24 cellular contexts compared by ENCODE assay signal in the genomic region with DNA sequence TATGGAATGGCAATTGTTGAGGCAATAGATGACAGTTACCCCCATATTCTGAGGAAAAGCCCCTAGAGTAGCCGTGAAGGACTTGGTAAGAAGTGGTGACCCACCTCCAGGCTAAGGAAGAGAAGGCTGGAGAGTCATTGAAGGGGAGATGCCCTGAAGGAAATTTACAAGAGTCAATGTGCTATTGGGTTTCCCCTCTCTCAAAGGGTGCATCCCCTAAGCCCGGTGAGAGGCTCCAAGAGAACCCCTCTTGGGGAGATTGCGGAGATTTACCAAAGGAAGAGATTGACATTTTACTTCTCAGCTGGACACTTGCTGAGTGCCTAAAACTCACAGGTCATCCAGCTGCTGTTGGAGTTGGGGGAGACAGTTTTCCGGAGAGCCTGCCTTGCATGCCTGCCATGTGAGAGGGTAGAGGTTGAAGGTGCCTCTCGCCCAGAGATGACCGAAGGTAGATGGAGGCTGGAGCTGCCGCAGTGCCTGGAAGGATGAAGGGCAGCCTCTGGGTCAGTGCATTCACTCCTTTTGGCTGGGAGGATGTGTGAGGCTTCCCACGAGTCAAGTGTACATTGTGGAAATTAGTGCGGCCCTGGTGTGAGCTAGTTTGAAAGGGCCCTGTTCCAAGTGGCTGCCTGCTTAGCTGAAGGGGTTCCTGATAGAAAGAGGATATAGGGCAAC.
"Had no signal": no experiment of that assay in that cellular context is flagged by ENCODE, and none has a peak within 500 bp of the region (broad histone marks: within the 10 kb centered on the region; RNA-seq: fewer than 3 reads in every experiment).

No MANE protein-coding gene starts in this region.

- H3K27ac ChIP-seq: esophagus squamous epithelium, hepatocyte, neutrophil, parathyroid adenoma, sigmoid colon, thoracic aorta, tibial nerve, vagina had no signal

- H3K27ac Mint-ChIP-seq: memory B cell; mesothelial cell of epicardium; progenitor cell of endocrine pancreas; stimulated activated memory B cell treated with anti-CD40 and anti-IgM and Interleukin-4, amounts not matched to agents 10 μg/mL and 1 μg/mL and 100 μg/mL, for 72 hours; stimulated activated naive CD8-positive, alpha-beta T cell treated with anti-CD3 and anti-CD28 coated beads, Interleukin-15, Interleukin-2, amounts not matched to agents 100 ng/mL and 50 ng/mL, for 24 hours had no signal

- H3K4me3 Mint-ChIP-seq: effector memory CD8-positive, alpha-beta T cell; memory B cell; mesothelial cell of epicardium; natural killer cell treated with Interleukin-12 subunit alpha and Interleukin-12 subunit beta and Interleukin-15 and Interleukin-18, amount 100 ng/mL, for 72 hours; neural crest cell; stimulated activated memory B cell treated with anti-CD40 and anti-IgM and Interleukin-4, amounts not matched to agents 10 μg/mL and 1 μg/mL and 100 μg/mL, for 72 hours; stimulated activated naive CD8-positive, alpha-beta T cell treated with anti-CD3 and anti-CD28 coated beads, Interleukin-15, Interleukin-2, amounts not matched to agents 100 ng/mL and 50 ng/mL, for 24 hours had no signal

- H3K27me3 Mint-ChIP-seq: effector memory CD8-positive, alpha-beta T cell; memory B cell; naive B cell; natural killer cell treated with Interleukin-12 subunit alpha and Interleukin-12 subunit beta and Interleukin-15 and Interleukin-18, amount 100 ng/mL, for 72 hours; progenitor cell of endocrine pancreas; stimulated activated memory B cell treated with anti-CD40 and anti-IgM and Interleukin-4, amounts not matched to agents 10 μg/mL and 1 μg/mL and 100 μg/mL, for 72 hours; stimulated activated naive CD8-positive, alpha-beta T cell treated with anti-CD3 and anti-CD28 coated beads, Interleukin-15, Interleukin-2, amounts not matched to agents 100 ng/mL and 50 ng/mL, for 24 hours had no signal

- ATAC-seq: effector memory CD8-positive, alpha-beta T cell; left lobe of liver; mucosa of descending colon; stimulated activated memory B cell treated with anti-CD40 and anti-IgM and Interleukin-4, amounts not matched to agents 10 μg/mL and 1 μg/mL and 100 μg/mL, for 72 hours had no signal

- H3K9me3 Mint-ChIP-seq: effector memory CD8-positive, alpha-beta T cell; memory B cell; natural killer cell treated with Interleukin-12 subunit alpha and Interleukin-12 subunit beta and Interleukin-15 and Interleukin-18, amount 100 ng/mL, for 72 hours; neural crest cell; stimulated activated memory B cell treated with anti-CD40 and anti-IgM and Interleukin-4, amounts not matched to agents 10 μg/mL and 1 μg/mL and 100 μg/mL, for 72 hours; stimulated activated naive CD8-positive, alpha-beta T cell treated with anti-CD3 and anti-CD28 coated beads, Interleukin-15, Interleukin-2, amounts not matched to agents 100 ng/mL and 50 ng/mL, for 24 hours had no signal

- DNase-seq: cortex of kidney; effector memory CD8-positive, alpha-beta T cell; erythroblast; esophagus squamous epithelium; kidney; mucosa of descending colon; naive B cell; sigmoid colon; stimulated activated CD4-positive, alpha-beta T cell treated with anti-CD3 and anti-CD28 coated beads, Interleukin-2, amount 100 ng/mL, for 24 hours; stimulated activated CD4-positive, alpha-beta T cell treated with anti-CD3 and anti-CD28 coated beads, Interleukin-4, amount 100 ng/mL, for 24 hours had no signal
